13 cellular contexts compared by ENCODE assay signal in genomic region chr3:128083980-128084674, GRCh38. TPM values are rescaled to one million over a fixed set of nuclear protein-coding genes. Genes with fewer than 3 reads are reported as not detected.
DNase-seq lines count a peak whose midpoint lies in the region; ATAC-seq and TF ChIP-seq lines count a peak whose summit lies in the region.
"Had no signal": no experiment of that assay in that cellular context is flagged by ENCODE, and none has a peak within 500 bp of the region (broad histone marks: within the 10 kb centered on the region; RNA-seq: fewer than 3 reads in every experiment).

No MANE protein-coding gene starts in this region.

- TF ChIP-seq EP300 in stomach (IDR thresholded peaks at IDR 0.05), result no peak

- H3K4me3 ChIP-seq in IMR-90 (ENCODE audit: insufficient read depth, low read depth, low read length), result no peak overlapping the region
- no peak overlapping the region for H3K4me3 ChIP-seq in endodermal cell (ENCODE audit: low read length)
- no peak overlapping the region for H3K4me3 ChIP-seq in stomach
- H3K4me3 ChIP-seq in PC-3 (ENCODE audit: low read length), result no peak overlapping the region

- H3K4me1 Mint-ChIP-seq in endodermal cell, result no peaks in the 10 kb centered on the region

- POLR2A ChIA-PET in IMR-90 (lab: Charles Lee; ENCODE audit: unreplicated experiment), result no interaction called here
- POLR2A ChIA-PET in PC-3 (lab: Charles Lee; ENCODE audit: unreplicated experiment), result no interaction called here

- peak overlapping the region in 1 of 2 experiments; percentile 26; a peak in 1 of 4 replicates for H4K8ac ChIP-seq in IMR-90 (ENCODE audit: low read depth in 2 of 2, low read length in 2 of 2)

- peak overlapping the region; percentile 72 for H3K4ac ChIP-seq in IMR-90 (ENCODE audit: low read depth, low read length)

- no peak overlapping the region for H2AK9ac ChIP-seq in IMR-90 (replicated peaks; ENCODE audit: low read depth, low read length, poor library complexity)

- no peak overlapping the region for H2BK5ac ChIP-seq in IMR-90 (ENCODE audit: low read depth, low read length, poor library complexity, severe bottlenecking)

- in situ Hi-C loops in IMR-90 (cut with MboI; ENCODE audit: low sequenced_read_pairs), result no loop called here

- TF ChIP-seq CTCF in IMR-90 (conservative IDR thresholded peaks at IDR 0.05; ENCODE audit: low read depth, low read length) (no peak), endodermal cell (conservative IDR thresholded peaks at IDR 0.05) (no peak), stomach (IDR thresholded peaks at IDR 0.05) (no peak), PC-3 (conservative IDR thresholded peaks at IDR 0.05; ENCODE audit: low read depth, low read length) (no peak)

- CTCF ChIA-PET in IMR-90 (lab: Yijun Ruan, JAX) (interaction anchor here (0.8 to 1.2 kb wide), 3 partner anchors 10 to 16 kb away, joined by 3 to 4 read pairs (median 3); no protein-coding TSS in a partner anchor), PC-3 (lab: Charles Lee) (no interaction called here)

- H2AFZ ChIP-seq in IMR-90 (replicated peaks; ENCODE audit: low read length, poor library complexity), result no peak overlapping the region
- no peak overlapping the region for H2AFZ ChIP-seq in PC-3 (ENCODE audit: low read length)

- no peak overlapping the region for H3K4me3 Mint-ChIP-seq in endodermal cell
- H3K4me3 Mint-ChIP-seq: CD8-positive, alpha-beta T cell had no signal

- H4K20me1 ChIP-seq in IMR-90 (ENCODE audit: insufficient read depth, low read length) (peaks cover 16% of the 10 kb centered on the region), PC-3 (ENCODE audit: low read length) (no peaks in the 10 kb centered on the region)

- no peak overlapping the region for H3K56ac ChIP-seq in IMR-90 (ENCODE audit: extremely low read depth, insufficient read depth, low read length)

- peak overlapping the region; percentile 48; the same call in 1 of the 2 replicates for H2BK20ac ChIP-seq in IMR-90 (ENCODE audit: low read depth, low read length)

- no peaks in the 10 kb centered on the region for H3K9me3 ChIP-seq in IMR-90 (ENCODE audit: control insufficient read depth, insufficient read depth, low read length)
- no peaks in the 10 kb centered on the region for H3K9me3 ChIP-seq in endodermal cell (ENCODE audit: control insufficient read depth, low read length)
- H3K9me3 ChIP-seq in stomach, result no peaks in the 10 kb centered on the region
- H3K9me3 ChIP-seq in PC-3 (ENCODE audit: low read length), result no peaks in the 10 kb centered on the region

- BruUV-seq in IMR-90 (replicated peaks; lab: Mats Ljungman, UMichigan) (no TSS peak), PC-3 (replicated peaks; lab: Mats Ljungman, UMichigan) (no TSS peak)

- DNase-seq in IMR-90 (peak; percentile 76), endodermal cell (no peak), iris pigment epithelial cell (ENCODE audit: low read depth) (peak; percentile 67), stomach (no peak), ecto neural progenitor cell (ENCODE audit: low spot score) (no peak), PC-3 (no peak)
- DNase-seq: brain microvascular endothelial cell; CD8-positive, alpha-beta T cell; MV-4-11; NCI-H2171 treated with DMSO at 0.1 percent for 48 hours; stimulated activated CD4-positive, alpha-beta T cell treated with anti-CD3 and anti-CD28 coated beads, Interleukin-15, amount 100 ng/mL, for 24 hours had no signal

- H3K27me3 Mint-ChIP-seq in endodermal cell (ENCODE audit: insufficient read depth), result no peaks in the 10 kb centered on the region

- peaks cover 16% of the 10 kb centered on the region for H3K36me3 ChIP-seq in IMR-90 (ENCODE audit: control insufficient read depth, insufficient read depth, low read length)
- peaks cover 58% of the 10 kb centered on the region for H3K36me3 ChIP-seq in endodermal cell (ENCODE audit: control insufficient read depth, insufficient read depth, low read length)
- H3K36me3 ChIP-seq in stomach, result peaks cover 0 to 71% (median 51%) of the 10 kb centered on the region in 4 donors
- peaks cover 8% of the 10 kb centered on the region; the same call in 1 of the 2 replicates for H3K36me3 ChIP-seq in PC-3 (ENCODE audit: low read depth, low read length)

- peaks cover 27% of the 10 kb centered on the region for H3K4me1 ChIP-seq in IMR-90 (ENCODE audit: control insufficient read depth, insufficient read depth, low read length)
- H3K4me1 ChIP-seq in endodermal cell (ENCODE audit: control insufficient read depth, insufficient read depth, low read length), result no peaks in the 10 kb centered on the region
- H3K4me1 ChIP-seq in stomach, result peaks cover 38 to 54% (median 48%) of the 10 kb centered on the region in 4 donors
- H3K4me1 ChIP-seq in PC-3 (ENCODE audit: insufficient read depth, low read length), result peaks cover 13% of the 10 kb centered on the region

- peak overlapping the region; percentile 17; the same call in 1 of the 2 replicates for H2AK5ac ChIP-seq in IMR-90 (ENCODE audit: low read depth, low read length)

- H3K23ac ChIP-seq in IMR-90 (ENCODE audit: low read depth, low read length), result 0 out of 2 replicates have a peak overlapping the region, but pooled peaks have one; percentile 24

- H3K4me2 ChIP-seq in IMR-90 (ENCODE audit: low read depth, low read length) (no peak overlapping the region; the same call in 1 of the 2 replicates), PC-3 (ENCODE audit: low read length) (no peak overlapping the region)

- no peak for TF ChIP-seq RAD21 in IMR-90 (IDR thresholded peaks at IDR 0.05; ENCODE audit: low read length)

- H3K27me3 ChIP-seq in IMR-90 (ENCODE audit: control insufficient read depth, insufficient read depth, low read length) (no peaks in the 10 kb centered on the region), endodermal cell (ENCODE audit: control insufficient read depth, insufficient read depth, low read length, poor library complexity, severe bottlenecking) (no peaks in the 10 kb centered on the region), stomach (no peaks in the 10 kb centered on the region), PC-3 (ENCODE audit: low read length) (no peaks in the 10 kb centered on the region)
- H3K27me3 ChIP-seq: brain microvascular endothelial cell had no signal

- peaks cover 33% of the 10 kb centered on the region for H3K9me1 ChIP-seq in IMR-90 (ENCODE audit: insufficient read depth, low read length)

- H2BK120ac ChIP-seq in IMR-90 (ENCODE audit: low read depth, low read length), result peak overlapping the region; percentile 58

- peak overlapping the region; percentile 55 for H4K91ac ChIP-seq in IMR-90 (ENCODE audit: insufficient read depth, low read depth, low read length)

- peaks cover 0 to 50% of the 10 kb centered on the region in 2 experiments; a peak in 3 of 4 replicates for H3K79me1 ChIP-seq in IMR-90 (ENCODE audit: low read depth in 1 of 2, low read length in 2 of 2)

- intact Hi-C loops in IMR-90 (cut with micrococcal nuclease), result no loop called here
- intact Hi-C loops in stomach (cut with DNase I; ENCODE audit: low total_unique reads), result no loop called here
- intact Hi-C loops in PC-3 (cut with micrococcal nuclease), result no loop called here

- peak overlapping the region; percentile 13 for H3K27ac Mint-ChIP-seq in endodermal cell
- H3K27ac Mint-ChIP-seq: CD8-positive, alpha-beta T cell had no signal

- H3K9me2 ChIP-seq in PC-3 (replicated peaks; ENCODE audit: low read length), result no peaks in the 10 kb centered on the region

- H3K14ac ChIP-seq in IMR-90 (replicated peaks; ENCODE audit: low read depth, low read length), result peak overlapping the region; percentile 46; the same call in 1 of the 2 replicates

- H2BK15ac ChIP-seq in IMR-90 (ENCODE audit: low read depth, low read length), result no peak overlapping the region

- no peak overlapping the region for H3K18ac ChIP-seq in IMR-90 (ENCODE audit: low read depth, low read length)

- H4K5ac ChIP-seq in IMR-90 (ENCODE audit: low read depth, low read length), result no peak overlapping the region

- peaks cover 64% of the 10 kb centered on the region for H3K36me3 Mint-ChIP-seq in endodermal cell (ENCODE audit: low read depth)

- no CpG with 5 or more reads among the region's 9 CpGs for WGBS in IMR-90 (ENCODE audit: extremely low coverage in 2 of 2, insufficient read length in 1 of 2), 2 experiments
- 91 to 97% methylated on average over 3 to 9 of the region's 9 CpGs for WGBS in endodermal cell (ENCODE audit: insufficient coverage in 1 of 2, insufficient read length in 1 of 2), 2 experiments
- 37 to 48% (median 40%) methylated on average over 9 of the region's 9 CpGs for WGBS in stomach, 5 donors

- H3K79me2 ChIP-seq in PC-3 (ENCODE audit: low read length), result no peaks in the 10 kb centered on the region

- no peaks in the 10 kb centered on the region for H3K9me3 Mint-ChIP-seq in endodermal cell
- H3K9me3 Mint-ChIP-seq: CD8-positive, alpha-beta T cell had no signal

- H3K27ac ChIP-seq in IMR-90 (ENCODE audit: insufficient read depth, low read length), result peak overlapping the region; percentile 30; the same call in 1 of the 2 replicates
- no peak overlapping the region for H3K27ac ChIP-seq in endodermal cell (ENCODE audit: low read depth, low read length)
- H3K27ac ChIP-seq in stomach, result peak overlapping the region; percentile 44 to 72 (median 62)
- H3K27ac ChIP-seq in PC-3 (ENCODE audit: low read length), result no peak overlapping the region
- H3K27ac ChIP-seq: brain microvascular endothelial cell had no signal

- H3K9ac ChIP-seq in IMR-90 (ENCODE audit: low read depth, low read length), result no peak overlapping the region
- H3K9ac ChIP-seq in endodermal cell (ENCODE audit: extremely low read depth, low read length, poor library complexity, severe bottlenecking), result no peak overlapping the region
- H3K9ac ChIP-seq in PC-3 (ENCODE audit: low read length), result no peak overlapping the region

- dilution Hi-C loops in IMR-90 (cut with HindIII; ENCODE audit: low sequenced_read_pairs, unreplicated experiment), result no loop called here

- H3F3A ChIP-seq in PC-3 (ENCODE audit: low read length, unreplicated experiment), result no peaks in the 10 kb centered on the region

- TF ChIP-seq POLR2A in IMR-90 (IDR thresholded peaks at IDR 0.05; ENCODE audit: low read depth, low read length), result no peak
- TF ChIP-seq POLR2A in stomach (IDR thresholded peaks at IDR 0.05), result no peak

- ATAC-seq in IMR-90 (ENCODE audit: low read depth) (peak; percentile 40), HG03039 (IDR thresholded peaks at IDR 0.05; ENCODE audit: unreplicated experiment) (no peak), PC-3 (no peak), HG03442 (IDR thresholded peaks at IDR 0.05; ENCODE audit: unreplicated experiment) (no peak)
- ATAC-seq: CD8-positive, alpha-beta T cell had no signal

RNA-seq across cellular contexts. Expression of gene SEC61A1, which starts 31.9 kb away (rescaled TPM):
- total RNA-seq in IMR-90 (2012; rRNA removed) (478 and 487 TPM in 2 replicates), endodermal cell (100 to 1,000 TPM; 152 to 174 TPM), stomach (100 to 1,000 TPM in 3 of 5 donors, 10 to 100 TPM in 2; 36.8 to 200 (median 143) TPM), PC-3 (2014; rRNA removed) (182 and 184 TPM in 2 replicates)
- polyA plus RNA-seq in IMR-90 (2012; rRNA removed) (347 and 377 TPM in 2 replicates), stomach (10 to 100 TPM; 42.3 to 87.1 (median 74.2) TPM)
- 212 and 332 TPM in 2 replicates for polyA plus RNA-seq in IMR-90 (2012; cell fraction: cytosol; rRNA removed)
- polyA plus RNA-seq in IMR-90 (2012; cell fraction: nucleus; rRNA removed; ENCODE audit: low replicate concordance), result 308 and 317 TPM in 2 replicates
- 127 TPM for polyA plus RNA-seq in endodermal cell (2013, experiment 1 of 2)
- 122 TPM for polyA plus RNA-seq in endodermal cell (2013, experiment 2 of 2)

RNA-seq across cellular contexts. Expression of gene RUVBL1, which starts 39.5 kb away (rescaled TPM):
- total RNA-seq in IMR-90 (2012; rRNA removed), result 83.3 and 99.2 TPM in 2 replicates
- 68.7 and 75.2 TPM in 2 replicates for polyA plus RNA-seq in IMR-90 (2012; rRNA removed)
- 43.0 and 49.3 TPM in 2 replicates for polyA plus RNA-seq in IMR-90 (2012; cell fraction: cytosol; rRNA removed)
- polyA plus RNA-seq in IMR-90 (2012; cell fraction: nucleus; rRNA removed; ENCODE audit: low replicate concordance), result 21.0 and 28.8 TPM in 2 replicates
- total RNA-seq in endodermal cell, result 10 to 100 TPM; 81.2 to 91.1 TPM
- polyA plus RNA-seq in endodermal cell (2013, experiment 1 of 2), result 95.6 TPM
- polyA plus RNA-seq in endodermal cell (2013, experiment 2 of 2), result 92.5 TPM
- total RNA-seq in stomach, result 10 to 100 TPM in 2 of 5 donors, 1 to 10 TPM in 2, not detected in 1; 3.5 to 26.4 (median 9.2) TPM
- 10 to 100 TPM; 12.7 to 17.8 (median 14.6) TPM for polyA plus RNA-seq in stomach
- total RNA-seq in PC-3 (2014; rRNA removed), result 94.9 and 114 TPM in 2 replicates

Comparison
In these comparisons a context has a peak if more than half of its experiments do, and no peak if none do; other contexts are left out.
1. DNase-seq: peak in IMR-90 (single experiment) and iris pigment epithelial cell (single experiment); none in endodermal cell (single experiment), stomach (single experiment), ecto neural progenitor cell (single experiment) and PC-3 (single experiment).
2. H3K27ac ChIP-seq: peak in IMR-90 (single experiment) and stomach (5 of 5); none in endodermal cell (single experiment) and PC-3 (single experiment).